Comparison of ENCODE assay signal across 13 cellular contexts in genomic region chr6:16505711-16506362, GRCh38.
DNase-seq lines count a peak whose midpoint lies in the region; ATAC-seq and TF ChIP-seq lines count a peak whose summit lies in the region.
"Had no signal": no experiment of that assay in that cellular context is flagged by ENCODE, and none has a peak within 500 bp of the region (broad histone marks: within the 10 kb centered on the region; RNA-seq: fewer than 3 reads in every experiment).

No MANE protein-coding gene starts in this region.

- no peaks in the 10 kb centered on the region for H3K27me3 ChIP-seq in adrenal gland
- H3K27me3 ChIP-seq in thoracic aorta (replicated peaks; ENCODE audit: insufficient read depth): no peaks in the 10 kb centered on the region
- no peaks in the 10 kb centered on the region for H3K27me3 ChIP-seq in upper lobe of right lung

- no peak overlapping the region for H3K4me3 ChIP-seq in adrenal gland
- H3K4me3 ChIP-seq in thoracic aorta: no peak overlapping the region
- H3K4me3 ChIP-seq in upper lobe of right lung: no peak overlapping the region

- H3K9me3 ChIP-seq in adrenal gland (replicated peaks in 1 of 3): no peaks in the 10 kb centered on the region
- H3K9me3 ChIP-seq in thoracic aorta: no peaks in the 10 kb centered on the region
- H3K9me3 ChIP-seq in upper lobe of right lung: no peaks in the 10 kb centered on the region

- H3K4me1 ChIP-seq in adrenal gland (replicated peaks in 1 of 2) (peaks cover 0 to 11% of the 10 kb centered on the region in 2 donors), thoracic aorta (ENCODE audit: control insufficient read depth in 1 of 2, low read depth in 2 of 2) (peaks cover 19 to 25% of the 10 kb centered on the region in 2 donors), upper lobe of right lung (peaks cover 7% of the 10 kb centered on the region)

- H3K36me3 ChIP-seq in adrenal gland (replicated peaks in 1 of 2): no peaks in the 10 kb centered on the region
- no peaks in the 10 kb centered on the region for H3K36me3 ChIP-seq in thoracic aorta
- H3K36me3 ChIP-seq in upper lobe of right lung: no peaks in the 10 kb centered on the region

- 62 to 67% (median 63%) methylated on average over 9 of the region's 9 CpGs for WGBS in adrenal gland, 4 donors

- TF ChIP-seq CTCF in adrenal gland (IDR thresholded peaks at IDR 0.05) (no peak), thoracic aorta (IDR thresholded peaks at IDR 0.05) (no peak), upper lobe of right lung (IDR thresholded peaks at IDR 0.05) (no peak)

- H3K27ac ChIP-seq in adrenal gland (peak overlapping the region in 2 of 5 donors; percentile 8 to 19), thoracic aorta (peak overlapping the region; percentile 19 to 23), upper lobe of right lung (no peak overlapping the region)

- TF ChIP-seq POLR2A in adrenal gland (IDR thresholded peaks at IDR 0.05): no peak

- intact Hi-C loops in adrenal gland (cut with DNase I) (no loop called here), left ventricle myocardium superior (cut with micrococcal nuclease) (no loop called here), upper lobe of right lung (cut with DNase I) (no loop called here)

- ATAC-seq in left ventricle myocardium superior (peak; percentile 73), thoracic aorta (ENCODE audit: insufficient number of reproducible peaks, low FRiP score, low read depth) (no peak), HG03521 (IDR thresholded peaks at IDR 0.05; ENCODE audit: unreplicated experiment) (no peak), upper lobe of right lung (no peak), HG02623 (IDR thresholded peaks at IDR 0.05; ENCODE audit: unreplicated experiment) (no peak)

- peak; percentile 70 for DNase-seq in HCEC 1CT
- DNase-seq in adrenal gland: peak in 6 of 7 donors; percentile 35 to 63 (median 54)
- no peak for DNase-seq in left ventricle myocardium superior
- no peak for DNase-seq in thoracic aorta (ENCODE audit: low spot score)
- no peak for DNase-seq in NCI-H2196 treated with DMSO at 0.1 percent for 48 hours (lab: John Stamatoyannopoulos, UW; ENCODE audit: unreplicated experiment)
- DNase-seq in upper lobe of right lung: no peak
- DNase-seq: activated CD4-positive, alpha-beta memory T cell treated with anti-CD3 and anti-CD28 coated beads for 36 hours; glutamatergic neuron; NCI-H1105; nephron progenitor cell; SHP77 treated with DMSO at 0.1 percent for 48 hours had no signal

Comparison
In these comparisons a context has a peak if more than half of its experiments do, and no peak if none do; other contexts are left out.
1. DNase-seq: peak in HCEC 1CT (single experiment) and adrenal gland (6 of 7); none in left ventricle myocardium superior (single experiment), thoracic aorta (single experiment), NCI-H2196 treated with DMSO at 0.1 percent for 48 hours (single experiment) and upper lobe of right lung (single experiment).